Comparison of ENCODE assay signal across 7 cellular contexts in the genomic region with DNA sequence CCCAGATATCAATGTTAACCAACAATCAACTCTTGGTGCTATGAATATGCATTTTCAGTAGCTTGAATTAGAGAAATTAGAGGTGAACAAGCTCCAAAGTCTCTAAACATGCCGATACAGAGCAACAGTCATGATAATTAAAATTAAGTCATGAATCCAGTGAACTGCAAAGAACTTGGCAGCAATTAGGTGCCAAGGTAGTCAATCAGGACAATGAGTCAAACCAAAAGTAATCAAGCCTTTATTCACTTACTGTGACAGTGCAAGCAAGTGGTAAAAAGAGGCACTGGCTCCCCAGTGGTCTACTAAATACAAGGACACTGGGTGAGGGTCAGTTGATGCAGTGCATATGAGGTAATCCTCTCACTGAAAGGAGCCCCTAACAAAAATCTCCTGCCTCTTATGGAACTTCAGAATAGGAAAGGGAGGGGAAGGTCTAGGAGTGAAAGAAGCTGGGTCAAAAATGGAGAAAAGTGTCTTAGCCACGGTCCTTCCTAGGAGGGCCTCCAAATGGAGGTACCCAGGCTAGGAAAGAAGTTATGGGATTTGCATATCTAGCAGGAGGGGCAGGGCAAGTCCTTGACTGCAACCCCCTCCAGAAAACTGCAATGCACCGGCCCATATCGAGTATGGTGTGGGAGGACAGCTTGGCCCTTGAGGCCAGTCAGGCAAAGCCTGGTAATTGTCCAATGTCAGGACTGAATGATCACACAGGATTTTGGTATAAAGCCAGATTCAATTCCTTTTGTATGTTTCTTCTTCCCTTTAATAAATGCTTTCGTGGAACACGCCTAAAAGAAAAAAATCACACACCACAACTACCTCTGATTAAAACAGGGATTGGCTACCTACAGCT. TPM values are rescaled to one million over a fixed set of nuclear protein-coding genes. Genes with fewer than 3 reads are reported as not detected.
DNase-seq lines count a peak whose midpoint lies in the region; ATAC-seq, FAIRE-seq and TF ChIP-seq lines count a peak whose summit lies in the region.

No MANE protein-coding gene starts in this region.

- H3K23me2 ChIP-seq in H9 (ENCODE audit: insufficient read length, low read depth, low read length, poor library complexity, severe bottlenecking) = peaks cover 8% of the 10 kb centered on the region

- H2BK120ac ChIP-seq in H9 (ENCODE audit: low read depth, low read length, poor library complexity, severe bottlenecking) = no peak overlapping the region

- H3K36me3 Mint-ChIP-seq in H9 (ENCODE audit: insufficient read depth in 1 of 3, low read depth in 3 of 3) = peaks cover 19 to 54% (median 21%) of the 10 kb centered on the region in 3 experiments; a peak in 6 of 7 replicates

- no peak overlapping the region for H2AK5ac ChIP-seq in H9 (ENCODE audit: insufficient read length, low read length)

- H3K4me3 ChIP-seq in right cardiac atrium (ENCODE audit: low read length) = peak overlapping the region; percentile 79
- H3K4me3 ChIP-seq in small intestine (ENCODE audit: low read depth in 1 of 2, low read length in 2 of 2) = peak overlapping the region in 1 of 2 donors; percentile 80

- no peak for ATAC-seq in right cardiac atrium
- ATAC-seq in HG03432 (IDR thresholded peaks at IDR 0.05; ENCODE audit: unreplicated experiment) = no peak
- ATAC-seq in GM18873 (IDR thresholded peaks at IDR 0.05; ENCODE audit: low FRiP score, unreplicated experiment) = no peak

- H3K56ac ChIP-seq in H9 (ENCODE audit: insufficient read length, low read depth, low read length) = no peak overlapping the region

- H3K4ac ChIP-seq in H9 (ENCODE audit: low read depth, low read length) = no peak overlapping the region

- peak overlapping the region; percentile 75 for H3K4me2 ChIP-seq in H9 (ENCODE audit: insufficient read depth, insufficient read length, low read length)

- peak overlapping the region; percentile 35 to 98 (median 90); a peak in 6 of 7 replicates for H3K27ac Mint-ChIP-seq in H9

- H3K79me2 ChIP-seq in H9 (ENCODE audit: insufficient read depth, low read length) = peaks cover 27% of the 10 kb centered on the region

- H4K5ac ChIP-seq in H9 (ENCODE audit: insufficient read length, low read depth, low read length) = no peak overlapping the region

- H4K8ac ChIP-seq in H9 (replicated peaks; ENCODE audit: insufficient read length, low read depth, low read length) = no peak overlapping the region

- H3K4me3 Mint-ChIP-seq in H9 = peak overlapping the region; percentile 98

- H3K9me3 Mint-ChIP-seq in H9 = no peaks in the 10 kb centered on the region

- H3K9me3 ChIP-seq in H9 (ENCODE audit: control insufficient read depth, low read depth, low read length) = no peaks in the 10 kb centered on the region
- H3K9me3 ChIP-seq in right cardiac atrium (ENCODE audit: control insufficient read depth, low read length) = no peaks in the 10 kb centered on the region
- no peaks in the 10 kb centered on the region for H3K9me3 ChIP-seq in small intestine (ENCODE audit: control insufficient read depth, low read depth)

- no peak overlapping the region for H2BK20ac ChIP-seq in H9 (ENCODE audit: low read depth, low read length, poor library complexity, severe bottlenecking)

- H3K18ac ChIP-seq in H9 (ENCODE audit: insufficient read length, low read depth, low read length) = no peak overlapping the region

- peaks cover 0 to 2% of the 10 kb centered on the region in 2 donors for H3K36me3 ChIP-seq in small intestine (ENCODE audit: control insufficient read depth in 2 of 2, insufficient read depth in 2 of 2, low read length in 2 of 2)

- H3K14ac ChIP-seq in H9 (ENCODE audit: insufficient read depth, low read length) = no peak overlapping the region

- intact Hi-C loops in right cardiac atrium (cut with DNase I) = no loop called here

- no peak overlapping the region for H2BK5ac ChIP-seq in H9 (ENCODE audit: insufficient read length, low read length)

- no peak overlapping the region for H2BK12ac ChIP-seq in H9 (ENCODE audit: insufficient read length, low read depth, low read length)

- H2AFZ ChIP-seq in H9 (ENCODE audit: low read length) = no peak overlapping the region

- DNase-seq in H9 (no peak), right cardiac atrium (no peak), small intestine (peak; percentile 16)
- no peak for DNase-seq in stimulated activated naive CD4-positive, alpha-beta T cell (lab: John Stamatoyannopoulos, UW)

- TF ChIP-seq CTCF in H9 (conservative IDR thresholded peaks at IDR 0.05) (no peak), VCaP (conservative IDR thresholded peaks at IDR 0.05) (no peak)

- H3K27me3 ChIP-seq in H9 (ENCODE audit: insufficient read depth, low read length) (no peaks in the 10 kb centered on the region), right cardiac atrium (ENCODE audit: control insufficient read depth, insufficient read depth) (no peaks in the 10 kb centered on the region), small intestine (ENCODE audit: control insufficient read depth in 2 of 2, insufficient read depth in 2 of 2, low read length in 2 of 2) (no peaks in the 10 kb centered on the region)

- H3K4me1 ChIP-seq in H9 (ENCODE audit: insufficient read depth, low read length) (peaks cover 2% of the 10 kb centered on the region; the same call in 1 of the 2 replicates), right cardiac atrium (ENCODE audit: control insufficient read depth, insufficient read depth, low read length) (peaks cover 7% of the 10 kb centered on the region), small intestine (ENCODE audit: control insufficient read depth in 2 of 2, insufficient read depth in 1 of 2, low read depth in 1 of 2, low read length in 1 of 2) (peaks cover 0 to 9% of the 10 kb centered on the region in 2 donors)

- FAIRE-seq in small intestine (lab: Jason Lieb, UNC) = no peak

- H4K20me1 ChIP-seq in H9 (ENCODE audit: control insufficient read depth, insufficient read depth, insufficient read length) = no peaks in the 10 kb centered on the region

- H3K23ac ChIP-seq in H9 (ENCODE audit: insufficient read length, low read depth, low read length) = no peak overlapping the region

- H3K27me3 Mint-ChIP-seq in H9 (ENCODE audit: low read depth) = no peaks in the 10 kb centered on the region

- H3K9ac ChIP-seq in H9 (ENCODE audit: extremely low read depth, insufficient read length, low read length) = peak overlapping the region; percentile 94

- no peaks in the 10 kb centered on the region for H3K79me1 ChIP-seq in H9 (ENCODE audit: insufficient read depth, low read depth, low read length, poor library complexity, severe bottlenecking)

- H3K27ac ChIP-seq in H9 (ENCODE audit: insufficient read length, low read depth, low read length) (no peak overlapping the region), VCaP (peak overlapping the region; percentile 98), right cardiac atrium (ENCODE audit: low read length) (peak overlapping the region; percentile 33), small intestine (ENCODE audit: low read depth in 1 of 2, low read length in 1 of 2) (no peak overlapping the region)

- H3K4me1 Mint-ChIP-seq in H9 = peaks cover 28 to 42% of the 10 kb centered on the region in 2 experiments

- WGBS in H9 (ENCODE audit: extremely low coverage, insufficient read length, low lambda C conversion rate) = no CpG with 5 or more reads among the region's 6 CpGs
- WGBS in right cardiac atrium = 34% methylated on average over 6 of the region's 6 CpGs
- WGBS in small intestine, 3 donors = 10 to 33% (median 21%) methylated on average over 6 of the region's 6 CpGs

- H3T11ph ChIP-seq in H9 (ENCODE audit: low read length) = no peak overlapping the region

- H2BK15ac ChIP-seq in H9 (ENCODE audit: low read depth, low read length) = no peak overlapping the region

- H4K91ac ChIP-seq in H9 (ENCODE audit: insufficient read length, low read depth, low read length) = no peak overlapping the region

RNA-seq across cellular contexts. Expression of gene ZNF770, which starts 1.5 kb away (rescaled TPM):
- total RNA-seq in H9 (2021) (108 and 111 TPM in 2 replicates), right cardiac atrium (10 to 100 TPM; 34.4 to 41.7 (median 38.0) TPM)
- polyA plus RNA-seq in right cardiac atrium (17.1 TPM), small intestine (10 to 100 TPM in 1 of 3 donors, 1 to 10 TPM in 2; 6.2 to 12.6 (median 7.2) TPM)

RNA-seq across cellular contexts. Expression of gene AQR, which starts 17.0 kb away (rescaled TPM):
- total RNA-seq in H9 (2021) = 54.4 and 58.5 TPM in 2 replicates
- total RNA-seq in right cardiac atrium = 10 to 100 TPM; 13.5 to 17.2 (median 14.6) TPM
- polyA plus RNA-seq in right cardiac atrium = 7.4 TPM
- 1 to 10 TPM; 6.8 to 8.9 (median 8.5) TPM for polyA plus RNA-seq in small intestine

Comparison
In these comparisons a context has a peak if more than half of its experiments do, and no peak if none do; other contexts are left out.
1. H3K27ac ChIP-seq: peak in VCaP (single experiment) and right cardiac atrium (single experiment); none in H9 (single experiment) and small intestine (0 of 2).